Comparison of ENCODE assay signal across 1 cellular context in the genomic region with DNA sequence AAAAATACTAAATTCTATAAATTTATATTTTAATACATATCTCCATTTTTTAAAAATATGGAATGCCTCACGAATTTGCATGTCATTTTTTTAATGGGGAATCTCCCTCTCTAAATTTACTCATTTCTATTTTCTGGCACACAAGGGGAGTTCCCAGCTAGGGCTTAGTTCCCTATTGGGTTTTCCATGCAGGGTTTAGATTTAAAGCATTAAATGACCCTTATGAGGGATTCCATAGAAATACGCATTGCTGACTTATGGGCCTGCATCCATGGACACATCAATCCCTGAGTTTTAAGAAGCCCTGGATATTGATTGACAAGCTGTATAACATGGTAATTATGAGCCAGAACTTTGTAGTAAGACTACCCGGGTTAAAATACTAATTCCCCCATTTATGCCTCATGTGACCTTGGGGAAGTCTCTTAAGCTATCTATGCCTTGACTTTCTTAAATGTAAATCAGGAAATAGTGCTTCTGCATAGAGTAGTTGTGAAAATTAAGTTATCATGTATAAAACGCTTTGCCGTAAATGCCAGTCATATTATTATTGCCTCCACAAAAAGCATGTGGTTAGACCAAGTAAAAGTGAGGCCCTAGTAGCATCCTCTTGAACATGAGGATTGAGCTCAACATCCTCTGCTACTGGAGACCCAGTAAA.
TF ChIP-seq lines count a peak whose summit lies in the region.

No MANE protein-coding gene starts in this region.

TF ChIP-seq in GM12878, 131 proteins besides CTCF, POLR2A, EP300 and RAD21 (continued from another document and continues in another):
- TF ChIP-seq, protein P1, sequence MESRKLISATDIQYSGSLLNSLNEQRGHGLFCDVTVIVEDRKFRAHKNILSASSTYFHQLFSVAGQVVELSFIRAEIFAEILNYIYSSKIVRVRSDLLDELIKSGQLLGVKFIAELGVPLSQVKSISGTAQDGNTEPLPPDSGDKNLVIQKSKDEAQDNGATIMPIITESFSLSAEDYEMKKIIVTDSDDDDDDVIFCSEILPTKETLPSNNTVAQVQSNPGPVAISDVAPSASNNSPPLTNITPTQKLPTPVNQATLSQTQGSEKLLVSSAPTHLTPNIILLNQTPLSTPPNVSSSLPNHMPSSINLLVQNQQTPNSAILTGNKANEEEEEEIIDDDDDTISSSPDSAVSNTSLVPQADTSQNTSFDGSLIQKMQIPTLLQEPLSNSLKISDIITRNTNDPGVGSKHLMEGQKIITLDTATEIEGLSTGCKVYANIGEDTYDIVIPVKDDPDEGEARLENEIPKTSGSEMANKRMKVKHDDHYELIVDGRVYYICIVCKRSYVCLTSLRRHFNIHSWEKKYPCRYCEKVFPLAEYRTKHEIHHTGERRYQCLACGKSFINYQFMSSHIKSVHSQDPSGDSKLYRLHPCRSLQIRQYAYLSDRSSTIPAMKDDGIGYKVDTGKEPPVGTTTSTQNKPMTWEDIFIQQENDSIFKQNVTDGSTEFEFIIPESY (IDR thresholded peaks at IDR 0.05): no peak
- TF ChIP-seq FOXM1 (IDR thresholded peaks at IDR 0.05; ENCODE audit: low read depth, low read length) (peak; percentile 93), ATF7 (IDR thresholded peaks at IDR 0.05; ENCODE audit: low read depth) (no peak), HDAC6 (IDR thresholded peaks at IDR 0.05; ENCODE audit: unreplicated experiment) (no peak), BRCA1 (IDR thresholded peaks at IDR 0.05; ENCODE audit: low read depth, low read length) (no peak), CREM (IDR thresholded peaks at IDR 0.05; ENCODE audit: low read depth) (peak; percentile 69), SMAD1 (IDR thresholded peaks at IDR 0.05; ENCODE audit: low read depth, partially characterized antibody) (no peak), YBX1 (IDR thresholded peaks at IDR 0.05) (no peak), ASH2L (IDR thresholded peaks at IDR 0.05; ENCODE audit: borderline replicate concordance, low read depth) (no peak), RFX5 (IDR thresholded peaks at IDR 0.05; ENCODE audit: low read depth, low read length) (no peak), EED (IDR thresholded peaks at IDR 0.05; ENCODE audit: low read depth) (no peak; the same call in 1 of the 2 replicates), HCFC1 (IDR thresholded peaks at IDR 0.05; ENCODE audit: low read length) (no peak), JUND (IDR thresholded peaks at IDR 0.05; ENCODE audit: low read depth, low read length) (no peak), MTA2 (IDR thresholded peaks at IDR 0.05; ENCODE audit: low read depth) (peak; percentile 76), PML (IDR thresholded peaks at IDR 0.05; ENCODE audit: low read length) (0 out of 2 replicates have a peak, but pooled peaks have one; percentile 52), BACH1 (IDR thresholded peaks at IDR 0.05; ENCODE audit: borderline replicate concordance) (peak; percentile 40; the same call in 1 of the 2 replicates), TARDBP (IDR thresholded peaks at IDR 0.05; ENCODE audit: borderline replicate concordance) (no peak), ZBED1 (IDR thresholded peaks at IDR 0.05; ENCODE audit: borderline replicate concordance) (no peak), ZZZ3 (IDR thresholded peaks at IDR 0.05; ENCODE audit: control insufficient read depth, insufficient read length, low read depth) (no peak), TAF1 (IDR thresholded peaks at IDR 0.05; ENCODE audit: borderline replicate concordance, low read depth, low read length) (no peak), RUNX3 (IDR thresholded peaks at IDR 0.05; ENCODE audit: low read length) (peak; percentile 69)
- TF ChIP-seq, protein P2, sequence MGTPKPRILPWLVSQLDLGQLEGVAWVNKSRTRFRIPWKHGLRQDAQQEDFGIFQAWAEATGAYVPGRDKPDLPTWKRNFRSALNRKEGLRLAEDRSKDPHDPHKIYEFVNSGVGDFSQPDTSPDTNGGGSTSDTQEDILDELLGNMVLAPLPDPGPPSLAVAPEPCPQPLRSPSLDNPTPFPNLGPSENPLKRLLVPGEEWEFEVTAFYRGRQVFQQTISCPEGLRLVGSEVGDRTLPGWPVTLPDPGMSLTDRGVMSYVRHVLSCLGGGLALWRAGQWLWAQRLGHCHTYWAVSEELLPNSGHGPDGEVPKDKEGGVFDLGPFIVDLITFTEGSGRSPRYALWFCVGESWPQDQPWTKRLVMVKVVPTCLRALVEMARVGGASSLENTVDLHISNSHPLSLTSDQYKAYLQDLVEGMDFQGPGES (IDR thresholded peaks at IDR 0.05): no peak
- TF ChIP-seq, protein P3, sequence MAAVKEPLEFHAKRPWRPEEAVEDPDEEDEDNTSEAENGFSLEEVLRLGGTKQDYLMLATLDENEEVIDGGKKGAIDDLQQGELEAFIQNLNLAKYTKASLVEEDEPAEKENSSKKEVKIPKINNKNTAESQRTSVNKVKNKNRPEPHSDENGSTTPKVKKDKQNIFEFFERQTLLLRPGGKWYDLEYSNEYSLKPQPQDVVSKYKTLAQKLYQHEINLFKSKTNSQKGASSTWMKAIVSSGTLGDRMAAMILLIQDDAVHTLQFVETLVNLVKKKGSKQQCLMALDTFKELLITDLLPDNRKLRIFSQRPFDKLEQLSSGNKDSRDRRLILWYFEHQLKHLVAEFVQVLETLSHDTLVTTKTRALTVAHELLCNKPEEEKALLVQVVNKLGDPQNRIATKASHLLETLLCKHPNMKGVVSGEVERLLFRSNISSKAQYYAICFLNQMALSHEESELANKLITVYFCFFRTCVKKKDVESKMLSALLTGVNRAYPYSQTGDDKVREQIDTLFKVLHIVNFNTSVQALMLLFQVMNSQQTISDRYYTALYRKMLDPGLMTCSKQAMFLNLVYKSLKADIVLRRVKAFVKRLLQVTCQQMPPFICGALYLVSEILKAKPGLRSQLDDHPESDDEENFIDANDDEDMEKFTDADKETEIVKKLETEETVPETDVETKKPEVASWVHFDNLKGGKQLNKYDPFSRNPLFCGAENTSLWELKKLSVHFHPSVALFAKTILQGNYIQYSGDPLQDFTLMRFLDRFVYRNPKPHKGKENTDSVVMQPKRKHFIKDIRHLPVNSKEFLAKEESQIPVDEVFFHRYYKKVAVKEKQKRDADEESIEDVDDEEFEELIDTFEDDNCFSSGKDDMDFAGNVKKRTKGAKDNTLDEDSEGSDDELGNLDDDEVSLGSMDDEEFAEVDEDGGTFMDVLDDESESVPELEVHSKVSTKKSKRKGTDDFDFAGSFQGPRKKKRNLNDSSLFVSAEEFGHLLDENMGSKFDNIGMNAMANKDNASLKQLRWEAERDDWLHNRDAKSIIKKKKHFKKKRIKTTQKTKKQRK (IDR thresholded peaks at IDR 0.05; ENCODE audit: low read depth, low read length): no peak
- TF ChIP-seq, protein P4, sequence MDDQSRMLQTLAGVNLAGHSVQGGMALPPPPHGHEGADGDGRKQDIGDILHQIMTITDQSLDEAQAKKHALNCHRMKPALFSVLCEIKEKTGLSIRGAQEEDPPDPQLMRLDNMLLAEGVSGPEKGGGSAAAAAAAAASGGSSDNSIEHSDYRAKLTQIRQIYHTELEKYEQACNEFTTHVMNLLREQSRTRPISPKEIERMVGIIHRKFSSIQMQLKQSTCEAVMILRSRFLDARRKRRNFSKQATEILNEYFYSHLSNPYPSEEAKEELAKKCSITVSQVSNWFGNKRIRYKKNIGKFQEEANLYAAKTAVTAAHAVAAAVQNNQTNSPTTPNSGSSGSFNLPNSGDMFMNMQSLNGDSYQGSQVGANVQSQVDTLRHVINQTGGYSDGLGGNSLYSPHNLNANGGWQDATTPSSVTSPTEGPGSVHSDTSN (IDR thresholded peaks at IDR 0.05; ENCODE audit: insufficient replicate concordance, low read depth, low read length): no peak
- TF ChIP-seq, protein P5, sequence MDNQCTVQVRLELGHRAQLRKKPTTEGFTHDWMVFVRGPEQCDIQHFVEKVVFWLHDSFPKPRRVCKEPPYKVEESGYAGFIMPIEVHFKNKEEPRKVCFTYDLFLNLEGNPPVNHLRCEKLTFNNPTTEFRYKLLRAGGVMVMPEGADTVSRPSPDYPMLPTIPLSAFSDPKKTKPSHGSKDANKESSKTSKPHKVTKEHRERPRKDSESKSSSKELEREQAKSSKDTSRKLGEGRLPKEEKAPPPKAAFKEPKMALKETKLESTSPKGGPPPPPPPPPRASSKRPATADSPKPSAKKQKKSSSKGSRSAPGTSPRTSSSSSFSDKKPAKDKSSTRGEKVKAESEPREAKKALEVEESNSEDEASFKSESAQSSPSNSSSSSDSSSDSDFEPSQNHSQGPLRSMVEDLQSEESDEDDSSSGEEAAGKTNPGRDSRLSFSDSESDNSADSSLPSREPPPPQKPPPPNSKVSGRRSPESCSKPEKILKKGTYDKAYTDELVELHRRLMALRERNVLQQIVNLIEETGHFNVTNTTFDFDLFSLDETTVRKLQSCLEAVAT (IDR thresholded peaks at IDR 0.05): no peak
- TF ChIP-seq, protein P6, sequence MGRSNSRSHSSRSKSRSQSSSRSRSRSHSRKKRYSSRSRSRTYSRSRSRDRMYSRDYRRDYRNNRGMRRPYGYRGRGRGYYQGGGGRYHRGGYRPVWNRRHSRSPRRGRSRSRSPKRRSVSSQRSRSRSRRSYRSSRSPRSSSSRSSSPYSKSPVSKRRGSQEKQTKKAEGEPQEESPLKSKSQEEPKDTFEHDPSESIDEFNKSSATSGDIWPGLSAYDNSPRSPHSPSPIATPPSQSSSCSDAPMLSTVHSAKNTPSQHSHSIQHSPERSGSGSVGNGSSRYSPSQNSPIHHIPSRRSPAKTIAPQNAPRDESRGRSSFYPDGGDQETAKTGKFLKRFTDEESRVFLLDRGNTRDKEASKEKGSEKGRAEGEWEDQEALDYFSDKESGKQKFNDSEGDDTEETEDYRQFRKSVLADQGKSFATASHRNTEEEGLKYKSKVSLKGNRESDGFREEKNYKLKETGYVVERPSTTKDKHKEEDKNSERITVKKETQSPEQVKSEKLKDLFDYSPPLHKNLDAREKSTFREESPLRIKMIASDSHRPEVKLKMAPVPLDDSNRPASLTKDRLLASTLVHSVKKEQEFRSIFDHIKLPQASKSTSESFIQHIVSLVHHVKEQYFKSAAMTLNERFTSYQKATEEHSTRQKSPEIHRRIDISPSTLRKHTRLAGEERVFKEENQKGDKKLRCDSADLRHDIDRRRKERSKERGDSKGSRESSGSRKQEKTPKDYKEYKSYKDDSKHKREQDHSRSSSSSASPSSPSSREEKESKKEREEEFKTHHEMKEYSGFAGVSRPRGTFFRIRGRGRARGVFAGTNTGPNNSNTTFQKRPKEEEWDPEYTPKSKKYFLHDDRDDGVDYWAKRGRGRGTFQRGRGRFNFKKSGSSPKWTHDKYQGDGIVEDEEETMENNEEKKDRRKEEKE (IDR thresholded peaks at IDR 0.05): no peak
- TF ChIP-seq, protein P7, sequence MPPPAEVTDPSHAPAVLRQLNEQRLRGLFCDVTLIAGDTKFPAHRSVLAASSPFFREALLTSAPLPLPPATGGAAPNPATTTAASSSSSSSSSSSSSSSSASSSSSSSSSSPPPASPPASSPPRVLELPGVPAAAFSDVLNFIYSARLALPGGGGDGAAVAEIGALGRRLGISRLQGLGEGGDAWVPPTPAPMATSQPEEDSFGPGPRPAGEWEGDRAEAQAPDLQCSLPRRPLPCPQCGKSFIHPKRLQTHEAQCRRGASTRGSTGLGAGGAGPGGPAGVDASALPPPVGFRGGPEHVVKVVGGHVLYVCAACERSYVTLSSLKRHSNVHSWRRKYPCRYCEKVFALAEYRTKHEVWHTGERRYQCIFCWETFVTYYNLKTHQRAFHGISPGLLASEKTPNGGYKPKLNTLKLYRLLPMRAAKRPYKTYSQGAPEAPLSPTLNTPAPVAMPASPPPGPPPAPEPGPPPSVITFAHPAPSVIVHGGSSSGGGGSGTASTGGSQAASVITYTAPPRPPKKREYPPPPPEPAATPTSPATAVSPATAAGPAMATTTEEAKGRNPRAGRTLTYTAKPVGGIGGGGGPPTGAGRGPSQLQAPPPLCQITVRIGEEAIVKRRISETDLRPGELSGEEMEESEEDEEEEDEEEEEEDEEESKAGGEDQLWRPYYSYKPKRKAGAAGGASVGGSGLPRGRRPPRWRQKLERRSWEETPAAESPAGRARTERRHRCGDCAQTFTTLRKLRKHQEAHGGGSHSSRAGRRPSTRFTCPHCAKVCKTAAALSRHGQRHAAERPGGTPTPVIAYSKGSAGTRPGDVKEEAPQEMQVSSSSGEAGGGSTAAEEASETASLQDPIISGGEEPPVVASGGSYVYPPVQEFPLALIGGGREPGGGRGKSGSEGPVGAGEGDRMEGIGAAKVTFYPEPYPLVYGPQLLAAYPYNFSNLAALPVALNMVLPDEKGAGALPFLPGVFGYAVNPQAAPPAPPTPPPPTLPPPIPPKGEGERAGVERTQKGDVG (CRISPR knock-in tag; IDR thresholded peaks at IDR 0.05): no peak
- TF ChIP-seq, protein P8, sequence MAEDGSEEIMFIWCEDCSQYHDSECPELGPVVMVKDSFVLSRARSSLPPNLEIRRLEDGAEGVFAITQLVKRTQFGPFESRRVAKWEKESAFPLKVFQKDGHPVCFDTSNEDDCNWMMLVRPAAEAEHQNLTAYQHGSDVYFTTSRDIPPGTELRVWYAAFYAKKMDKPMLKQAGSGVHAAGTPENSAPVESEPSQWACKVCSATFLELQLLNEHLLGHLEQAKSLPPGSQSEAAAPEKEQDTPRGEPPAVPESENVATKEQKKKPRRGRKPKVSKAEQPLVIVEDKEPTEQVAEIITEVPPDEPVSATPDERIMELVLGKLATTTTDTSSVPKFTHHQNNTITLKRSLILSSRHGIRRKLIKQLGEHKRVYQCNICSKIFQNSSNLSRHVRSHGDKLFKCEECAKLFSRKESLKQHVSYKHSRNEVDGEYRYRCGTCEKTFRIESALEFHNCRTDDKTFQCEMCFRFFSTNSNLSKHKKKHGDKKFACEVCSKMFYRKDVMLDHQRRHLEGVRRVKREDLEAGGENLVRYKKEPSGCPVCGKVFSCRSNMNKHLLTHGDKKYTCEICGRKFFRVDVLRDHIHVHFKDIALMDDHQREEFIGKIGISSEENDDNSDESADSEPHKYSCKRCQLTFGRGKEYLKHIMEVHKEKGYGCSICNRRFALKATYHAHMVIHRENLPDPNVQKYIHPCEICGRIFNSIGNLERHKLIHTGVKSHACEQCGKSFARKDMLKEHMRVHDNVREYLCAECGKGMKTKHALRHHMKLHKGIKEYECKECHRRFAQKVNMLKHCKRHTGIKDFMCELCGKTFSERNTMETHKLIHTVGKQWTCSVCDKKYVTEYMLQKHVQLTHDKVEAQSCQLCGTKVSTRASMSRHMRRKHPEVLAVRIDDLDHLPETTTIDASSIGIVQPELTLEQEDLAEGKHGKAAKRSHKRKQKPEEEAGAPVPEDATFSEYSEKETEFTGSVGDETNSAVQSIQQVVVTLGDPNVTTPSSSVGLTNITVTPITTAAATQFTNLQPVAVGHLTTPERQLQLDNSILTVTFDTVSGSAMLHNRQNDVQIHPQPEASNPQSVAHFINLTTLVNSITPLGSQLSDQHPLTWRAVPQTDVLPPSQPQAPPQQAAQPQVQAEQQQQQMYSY (CRISPR knock-in tag; IDR thresholded peaks at IDR 0.05): no peak
- TF ChIP-seq, protein P9, sequence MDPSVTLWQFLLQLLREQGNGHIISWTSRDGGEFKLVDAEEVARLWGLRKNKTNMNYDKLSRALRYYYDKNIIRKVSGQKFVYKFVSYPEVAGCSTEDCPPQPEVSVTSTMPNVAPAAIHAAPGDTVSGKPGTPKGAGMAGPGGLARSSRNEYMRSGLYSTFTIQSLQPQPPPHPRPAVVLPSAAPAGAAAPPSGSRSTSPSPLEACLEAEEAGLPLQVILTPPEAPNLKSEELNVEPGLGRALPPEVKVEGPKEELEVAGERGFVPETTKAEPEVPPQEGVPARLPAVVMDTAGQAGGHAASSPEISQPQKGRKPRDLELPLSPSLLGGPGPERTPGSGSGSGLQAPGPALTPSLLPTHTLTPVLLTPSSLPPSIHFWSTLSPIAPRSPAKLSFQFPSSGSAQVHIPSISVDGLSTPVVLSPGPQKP (IDR thresholded peaks at IDR 0.05; ENCODE audit: low read depth, low read length): no peak
- TF ChIP-seq, protein P10, sequence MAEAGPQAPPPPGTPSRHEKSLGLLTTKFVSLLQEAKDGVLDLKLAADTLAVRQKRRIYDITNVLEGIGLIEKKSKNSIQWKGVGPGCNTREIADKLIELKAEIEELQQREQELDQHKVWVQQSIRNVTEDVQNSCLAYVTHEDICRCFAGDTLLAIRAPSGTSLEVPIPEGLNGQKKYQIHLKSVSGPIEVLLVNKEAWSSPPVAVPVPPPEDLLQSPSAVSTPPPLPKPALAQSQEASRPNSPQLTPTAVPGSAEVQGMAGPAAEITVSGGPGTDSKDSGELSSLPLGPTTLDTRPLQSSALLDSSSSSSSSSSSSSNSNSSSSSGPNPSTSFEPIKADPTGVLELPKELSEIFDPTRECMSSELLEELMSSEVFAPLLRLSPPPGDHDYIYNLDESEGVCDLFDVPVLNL (IDR thresholded peaks at IDR 0.05; ENCODE audit: low read depth, low read length): no peak
